Comparison of ENCODE assay signal across 1 cellular context in the genomic region with DNA sequence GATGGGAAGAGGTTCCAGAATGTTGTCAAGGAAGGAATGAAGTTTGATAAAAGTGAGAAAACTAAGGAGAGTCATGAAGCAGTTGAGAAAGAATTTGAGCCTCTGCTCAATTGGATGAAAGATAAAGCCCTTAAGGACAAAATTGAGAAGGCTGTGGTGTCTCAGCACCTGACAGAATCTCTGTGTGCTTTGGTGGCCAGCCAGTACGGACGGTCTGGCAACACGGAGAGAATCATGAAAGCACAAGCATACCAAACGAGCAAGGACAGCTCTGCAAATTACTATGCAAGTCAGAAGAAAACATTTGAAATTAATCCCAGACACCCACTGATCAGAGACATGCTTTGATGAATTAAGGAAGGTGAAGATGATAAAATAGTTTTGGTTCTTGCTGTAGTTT.
TF ChIP-seq lines count a peak whose summit lies in the region.

No MANE protein-coding gene starts in this region.

TF ChIP-seq in K562, 482 proteins besides CTCF, POLR2A, EP300 and RAD21 (continued from another document):
- TF ChIP-seq, protein P1, sequence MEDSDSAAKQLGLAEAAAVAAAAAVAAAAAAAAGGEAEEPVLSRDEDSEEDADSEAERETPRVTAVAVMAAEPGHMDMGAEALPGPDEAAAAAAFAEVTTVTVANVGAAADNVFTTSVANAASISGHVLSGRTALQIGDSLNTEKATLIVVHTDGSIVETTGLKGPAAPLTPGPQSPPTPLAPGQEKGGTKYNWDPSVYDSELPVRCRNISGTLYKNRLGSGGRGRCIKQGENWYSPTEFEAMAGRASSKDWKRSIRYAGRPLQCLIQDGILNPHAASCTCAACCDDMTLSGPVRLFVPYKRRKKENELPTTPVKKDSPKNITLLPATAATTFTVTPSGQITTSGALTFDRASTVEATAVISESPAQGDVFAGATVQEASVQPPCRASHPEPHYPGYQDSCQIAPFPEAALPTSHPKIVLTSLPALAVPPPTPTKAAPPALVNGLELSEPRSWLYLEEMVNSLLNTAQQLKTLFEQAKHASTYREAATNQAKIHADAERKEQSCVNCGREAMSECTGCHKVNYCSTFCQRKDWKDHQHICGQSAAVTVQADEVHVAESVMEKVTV (CRISPR knock-in tag; IDR thresholded peaks at IDR 0.05): no peak
- TF ChIP-seq, protein P2, sequence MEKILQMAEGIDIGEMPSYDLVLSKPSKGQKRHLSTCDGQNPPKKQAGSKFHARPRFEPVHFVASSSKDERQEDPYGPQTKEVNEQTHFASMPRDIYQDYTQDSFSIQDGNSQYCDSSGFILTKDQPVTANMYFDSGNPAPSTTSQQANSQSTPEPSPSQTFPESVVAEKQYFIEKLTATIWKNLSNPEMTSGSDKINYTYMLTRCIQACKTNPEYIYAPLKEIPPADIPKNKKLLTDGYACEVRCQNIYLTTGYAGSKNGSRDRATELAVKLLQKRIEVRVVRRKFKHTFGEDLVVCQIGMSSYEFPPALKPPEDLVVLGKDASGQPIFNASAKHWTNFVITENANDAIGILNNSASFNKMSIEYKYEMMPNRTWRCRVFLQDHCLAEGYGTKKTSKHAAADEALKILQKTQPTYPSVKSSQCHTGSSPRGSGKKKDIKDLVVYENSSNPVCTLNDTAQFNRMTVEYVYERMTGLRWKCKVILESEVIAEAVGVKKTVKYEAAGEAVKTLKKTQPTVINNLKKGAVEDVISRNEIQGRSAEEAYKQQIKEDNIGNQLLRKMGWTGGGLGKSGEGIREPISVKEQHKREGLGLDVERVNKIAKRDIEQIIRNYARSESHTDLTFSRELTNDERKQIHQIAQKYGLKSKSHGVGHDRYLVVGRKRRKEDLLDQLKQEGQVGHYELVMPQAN (IDR thresholded peaks at IDR 0.05; ENCODE audit: borderline replicate concordance): no peak
- TF ChIP-seq NCOA6 (IDR thresholded peaks at IDR 0.05) (no peak), GABPA (tag; conservative IDR thresholded peaks at IDR 0.05; ENCODE audit: low read depth) (no peak), CCNT2 (IDR thresholded peaks at IDR 0.05; ENCODE audit: borderline replicate concordance, extremely low read depth, insufficient read length, low read depth, low read length) (no peak)
